ENCODE assay signal across 18 cellular contexts in genomic region chr18:22450766-22451165, GRCh38. TPM values are rescaled to one million over a fixed set of nuclear protein-coding genes. Genes with fewer than 3 reads are reported as not detected.
"Had no signal": no experiment of that assay in that cellular context is flagged by ENCODE, and none has a peak within 500 bp of the region (broad histone marks: within the 10 kb centered on the region; RNA-seq: fewer than 3 reads in every experiment).

No MANE protein-coding gene starts in this region.

RNA-seq across cellular contexts. Expression of gene CTAGE1, which starts 33.1 kb away (rescaled TPM):
- total RNA-seq: activated naive CD4-positive, alpha-beta T cell treated with anti-CD3 and anti-CD28 coated beads for 36 hours; activated naive CD4-positive, alpha-beta T cell treated with anti-CD3 and anti-CD28 coated beads, Interleukin-2, amount 50 U/mL, for 72 hours; activated naive CD8-positive, alpha-beta T cell treated with anti-CD3 and anti-CD28 coated beads for 36 hours; activated naive CD8-positive, alpha-beta T cell treated with anti-CD3 and anti-CD28 coated beads, Interleukin-2, amount 10 ng/mL, durations not matched to agents 7 days and 5 days; activated T-cell treated with anti-CD3 and anti-CD28 coated beads, Interleukin-2, amount 50 U/mL, for 4 hours; activated T-cell treated with anti-CD3 and anti-CD28 coated beads, Interleukin-2, amount 50 U/mL, for 72 hours; activated T-helper 1 cell treated with anti-CD3 and anti-CD28 coated beads, Interleukin-12 subunit alpha, Interleukin-12 subunit beta, Interleukin-2, Interleukin-4 antibody, amounts not matched to agents 30 ng/mL and 10 ng/mL and 1 ng/mL, durations not matched to agents 14 hours and 24 hours and 36 hours; activated T-helper 17 cell treated with anti-CD3 and anti-CD28 coated beads, Interleukin-2, amount 50 U/mL, for 72 hours; activated T-helper 2 cell treated with anti-CD3 and anti-CD28 coated beads, Interferon-gamma antibody, Interleukin-2, Interleukin-4, amounts not matched to agents 10 μg/mL and 5 μg/mL and 100 μg/mL, durations not matched to agents 14 hours and 24 hours and 36 hours; aorta; ascending aorta; body of pancreas; breast epithelium; bronchial epithelial cell; cardiac muscle cell; cerebellum had no signal
- polyA plus RNA-seq: adipose tissue, adrenal gland, aorta, cardiac muscle cell had no signal
